In genomic region chr20:5540091-5540490, GRCh38 we compare ENCODE assay signal across 15 cellular contexts.
"Had no signal": no experiment of that assay in that cellular context is flagged by ENCODE, and none has a peak within 500 bp of the region (broad histone marks: within the 10 kb centered on the region; RNA-seq: fewer than 3 reads in every experiment).

No MANE protein-coding gene starts in this region.

- H3K27me3 Mint-ChIP-seq: naive B cell, progenitor cell of endocrine pancreas had no signal

- H3K4me3 ChIP-seq: hepatocyte, pancreas had no signal

- H3K27ac Mint-ChIP-seq: endodermal cell, progenitor cell of endocrine pancreas had no signal

- DNase-seq: effector CD4-positive, alpha-beta T cell; endodermal cell; erythroblast; foreskin melanocyte; head of caudate nucleus; mesendoderm; naive B cell; pancreas; right cardiac atrium; small intestine; stimulated activated CD4-positive, alpha-beta T cell treated with anti-CD3 and anti-CD28 coated beads, Interleukin-12 subunit alpha, Interleukin-12 subunit beta, amount 100 ng/mL, for 4 hours; stimulated activated naive CD4-positive, alpha-beta T cell treated with Interleukin-2 at 50 U/mL for 16 hours; trophoblast cell had no signal

- H3K9me3 Mint-ChIP-seq: endodermal cell, naive B cell had no signal

- FAIRE-seq: pancreas, small intestine had no signal

- H3K4me3 Mint-ChIP-seq: endodermal cell, naive B cell had no signal

- ATAC-seq: pancreas, right cardiac atrium had no signal
